13 cellular contexts compared by ENCODE assay signal in genomic region chr7:37109853-37110252, GRCh38.
DNase-seq lines count a peak whose midpoint lies in the region; ATAC-seq, FAIRE-seq and TF ChIP-seq lines count a peak whose summit lies in the region.
"Had no signal": no experiment of that assay in that cellular context is flagged by ENCODE, and none has a peak within 500 bp of the region (broad histone marks: within the 10 kb centered on the region; RNA-seq: fewer than 3 reads in every experiment).

No MANE protein-coding gene starts in this region.

- H3K27ac Mint-ChIP-seq in activated naive CD4-positive, alpha-beta T cell treated with anti-CD3 and anti-CD28 coated beads, Interleukin-2, amount 50 U/mL, for 72 hours = no peak overlapping the region

- no peaks in the 10 kb centered on the region for H3K9me3 ChIP-seq in pancreas
- H3K9me3 ChIP-seq in vagina = no peaks in the 10 kb centered on the region
- H3K9me3 ChIP-seq: psoas muscle had no signal

- H3K27me3 ChIP-seq in H7 (ENCODE audit: control insufficient read depth, insufficient read depth, low read length) = no peaks in the 10 kb centered on the region
- H3K27me3 ChIP-seq in pancreas = no peaks in the 10 kb centered on the region
- no peaks in the 10 kb centered on the region for H3K27me3 ChIP-seq in vagina

- H3K36me3 Mint-ChIP-seq in activated naive CD4-positive, alpha-beta T cell treated with anti-CD3 and anti-CD28 coated beads, Interleukin-2, amount 50 U/mL, for 72 hours = peaks cover 32 to 63% of the 10 kb centered on the region in 2 donors

- no peak for FAIRE-seq in pancreas (lab: Jason Lieb, UNC)
- FAIRE-seq: colon had no signal

- H3K36me3 ChIP-seq in H7 (replicated peaks; ENCODE audit: control insufficient read depth, insufficient read depth, low read length) = no peaks in the 10 kb centered on the region
- no peaks in the 10 kb centered on the region for H3K36me3 ChIP-seq in pancreas
- H3K36me3 ChIP-seq in vagina = no peaks in the 10 kb centered on the region

- H3K4me3 ChIP-seq in H7 (ENCODE audit: insufficient read depth, low read depth, low read length) (no peak overlapping the region), pancreas (no peak overlapping the region), vagina (no peak overlapping the region)
- H3K4me3 ChIP-seq: psoas muscle had no signal

- intact Hi-C loops in pancreas (cut with DNase I) = no loop called here
- intact Hi-C loops in vagina (cut with DNase I) = no loop called here

- peak in 1 of 4 donors; percentile 23 for TF ChIP-seq CTCF in pancreas (IDR thresholded peaks at IDR 0.05)
- TF ChIP-seq CTCF in vagina (IDR thresholded peaks at IDR 0.05) = no peak

- H3K9me3 Mint-ChIP-seq in activated naive CD4-positive, alpha-beta T cell treated with anti-CD3 and anti-CD28 coated beads, Interleukin-2, amount 50 U/mL, for 72 hours = peaks cover 3 to 9% of the 10 kb centered on the region in 2 donors

- no peaks in the 10 kb centered on the region for H3K4me1 ChIP-seq in pancreas
- H3K4me1 ChIP-seq in vagina = no peaks in the 10 kb centered on the region
- H3K4me1 ChIP-seq: psoas muscle had no signal

- TF ChIP-seq POLR2A in vagina (IDR thresholded peaks at IDR 0.05) = no peak

- H3K27ac ChIP-seq in pancreas = no peak overlapping the region
- no peak overlapping the region for H3K27ac ChIP-seq in vagina
- H3K27ac ChIP-seq: C4-2B, psoas muscle had no signal

- WGBS in pancreas, 2 donors = 50 to 60% methylated on average over 5 of the region's 5 CpGs

- ATAC-seq in pancreas = peak; percentile 46 to 87 (median 78)
- no peak for ATAC-seq in HG03565 (IDR thresholded peaks at IDR 0.05; ENCODE audit: unreplicated experiment)
- no peak for ATAC-seq in activated naive CD4-positive, alpha-beta T cell treated with anti-CD3 and anti-CD28 coated beads, Interleukin-2, amount 50 U/mL, for 72 hours
- ATAC-seq: psoas muscle had no signal

- DNase-seq in H7 = peak; percentile 52
- peak; percentile 19 for DNase-seq in SKM-1 treated with dmso at 0.1 percent for 144 hours (lab: John Stamatoyannopoulos, UW; ENCODE audit: unreplicated experiment)
- DNase-seq in fibroblast of gingiva (ENCODE audit: low read depth) = peak; percentile 25
- DNase-seq in pancreas = peak in 1 of 6 donors; percentile 18
- DNase-seq in vagina (ENCODE audit: extremely low spot score in 2 of 2) = no peak
- DNase-seq in activated naive CD4-positive, alpha-beta T cell treated with anti-CD3 and anti-CD28 coated beads, Interleukin-2, amount 50 U/mL, for 72 hours (ENCODE audit: low spot score in 2 of 2) = no peak
- DNase-seq: activated CD8-positive, alpha-beta memory T cell treated with anti-CD3 and anti-CD28 coated beads, Interleukin-2, amount 50 U/mL, for 48 hours; NCI-H2107; psoas muscle; stimulated activated CD4-positive, alpha-beta T cell treated with anti-CD3 and anti-CD28 coated beads, Interleukin-1b, Interleukin-23, amount 100 ng/mL, for 48 hours had no signal

Comparison
In these comparisons a context has a peak if more than half of its experiments do, and no peak if none do; other contexts are left out.
1. DNase-seq: peak in H7 (single experiment), SKM-1 treated with dmso at 0.1 percent for 144 hours (single experiment) and fibroblast of gingiva (single experiment); none in vagina (0 of 2) and activated naive CD4-positive, alpha-beta T cell treated with anti-CD3 and anti-CD28 coated beads, Interleukin-2, amount 50 U/mL, for 72 hours (0 of 2).
2. ATAC-seq: peak in pancreas (4 of 4); none in HG03565 (single experiment) and activated naive CD4-positive, alpha-beta T cell treated with anti-CD3 and anti-CD28 coated beads, Interleukin-2, amount 50 U/mL, for 72 hours (0 of 2).